1 cellular context compared by ENCODE assay signal in the genomic region with DNA sequence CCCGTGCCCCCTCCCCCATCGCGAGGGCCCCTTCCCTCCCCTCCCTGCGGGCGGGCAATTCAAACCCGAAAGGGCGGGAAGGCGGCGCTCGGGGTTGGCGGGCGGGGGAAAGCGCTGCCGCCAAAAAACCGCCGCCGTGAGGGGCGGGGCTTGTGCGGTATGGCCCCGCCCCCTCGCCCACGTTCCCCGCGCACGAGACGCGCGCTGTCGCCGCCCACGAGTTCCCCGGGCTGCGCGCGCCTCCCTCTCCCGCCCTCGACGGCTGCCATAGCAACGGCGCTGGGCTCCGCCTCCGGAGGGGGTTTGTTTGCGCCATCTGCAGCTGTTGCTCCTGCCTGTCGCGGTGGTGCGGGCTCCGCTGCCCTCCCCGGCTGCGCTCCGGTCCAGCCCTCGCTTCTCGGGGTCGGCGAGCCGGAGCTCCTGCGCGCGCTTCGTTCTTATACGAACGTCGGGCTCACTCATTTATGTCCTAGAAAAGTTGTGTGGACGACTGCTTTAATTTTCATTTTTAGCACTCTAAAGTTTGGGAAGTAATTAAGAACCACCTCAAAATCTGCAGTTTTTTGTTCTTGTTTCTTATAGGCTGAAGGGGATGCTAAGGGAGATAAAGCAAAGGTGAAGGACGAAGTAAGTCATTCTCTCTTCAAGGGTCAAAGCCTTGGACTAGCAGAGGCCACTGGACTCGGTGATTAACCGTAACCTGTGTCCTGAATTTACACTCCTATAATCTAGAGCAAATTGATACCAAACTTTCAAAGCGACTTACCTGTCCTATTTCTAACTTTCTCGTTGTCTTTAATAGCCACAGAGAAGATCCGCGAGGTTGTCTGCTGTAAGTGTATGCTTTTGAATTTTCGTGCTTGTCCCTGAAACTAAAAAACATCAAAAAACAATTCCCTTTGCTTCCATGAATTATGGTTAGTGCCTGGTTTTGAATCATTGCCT.
TF ChIP-seq lines count a peak whose summit lies in the region.

No MANE protein-coding gene starts in this region.

TF ChIP-seq in HepG2, 621 proteins besides CTCF, POLR2A, EP300 and RAD21 (continued from another document and continues in another):
- TF ChIP-seq ZNF101 (CRISPR knock-in tag; IDR thresholded peaks at IDR 0.05; ENCODE audit: borderline replicate concordance, low read depth) (no peak), SP4 (CRISPR knock-in tag; IDR thresholded peaks at IDR 0.05) (peak; percentile 81), XRCC5 (optimal IDR thresholded peaks at IDR 0.05; ENCODE audit: low read length) (peak; percentile 24), ZNF510 (CRISPR knock-in tag; IDR thresholded peaks at IDR 0.05; ENCODE audit: low read depth) (no peak), TBL1XR1 (IDR thresholded peaks at IDR 0.05; ENCODE audit: borderline replicate concordance, low read length, partially characterized antibody) (peak; percentile 37), ZBTB20 (CRISPR knock-in tag; IDR thresholded peaks at IDR 0.05; ENCODE audit: borderline replicate concordance, low read depth) (0 out of 2 replicates have a peak, but pooled peaks have one; percentile 49), SOX13 (IDR thresholded peaks at IDR 0.05) (no peak), SOX13 (CRISPR knock-in tag; conservative IDR thresholded peaks at IDR 0.05 in 1 of 2, IDR thresholded peaks at IDR 0.05 in 1 of 2) (peak in 1 of 2 experiments; percentile 38; a peak in 2 of 4 replicates), ZFP1 (CRISPR knock-in tag; IDR thresholded peaks at IDR 0.05) (0 out of 2 replicates have a peak, but pooled peaks have one; percentile 29), MYC (CRISPR knock-in tag; IDR thresholded peaks at IDR 0.05; ENCODE audit: borderline replicate concordance) (peak; percentile 65; the same call in 1 of the 2 replicates), YEATS2 (CRISPR knock-in tag; IDR thresholded peaks at IDR 0.05; ENCODE audit: borderline replicate concordance) (peak; percentile 41), MIXL1 (CRISPR knock-in tag; IDR thresholded peaks at IDR 0.05) (no peak), RFX3 (CRISPR knock-in tag; IDR thresholded peaks at IDR 0.05) (peak; percentile 92), PAWR (CRISPR knock-in tag; IDR thresholded peaks at IDR 0.05; ENCODE audit: borderline replicate concordance) (no peak), ZKSCAN5 (CRISPR knock-in tag; IDR thresholded peaks at IDR 0.05) (no peak), FOSL2 (CRISPR knock-in tag; IDR thresholded peaks at IDR 0.05) (no peak), ZBTB7B (CRISPR knock-in tag; IDR thresholded peaks at IDR 0.05) (0 out of 2 replicates have a peak, but pooled peaks have one; percentile 26), U2AF2 (IDR thresholded peaks at IDR 0.05; ENCODE audit: low read depth, low read length) (peak; percentile 96), KLF16 (CRISPR knock-in tag; IDR thresholded peaks at IDR 0.05) (peak in 1 of 2 experiments; percentile 43; a peak in 1 of 4 replicates), ZNF83 (CRISPR knock-in tag; IDR thresholded peaks at IDR 0.05; ENCODE audit: borderline replicate concordance) (no peak), MIER3 (CRISPR knock-in tag; IDR thresholded peaks at IDR 0.05; ENCODE audit: borderline replicate concordance) (0 out of 2 replicates have a peak, but pooled peaks have one; percentile 23), REPIN1 (CRISPR knock-in tag; IDR thresholded peaks at IDR 0.05; ENCODE audit: borderline replicate concordance, low read depth) (peak; percentile 49; the same call in 1 of the 2 replicates), ZNF878 (CRISPR knock-in tag; IDR thresholded peaks at IDR 0.05) (0 out of 2 replicates have a peak, but pooled peaks have one; percentile 34), NR2C2 (CRISPR knock-in tag; IDR thresholded peaks at IDR 0.05; ENCODE audit: borderline replicate concordance) (no peak), ZNF549 (CRISPR knock-in tag; IDR thresholded peaks at IDR 0.05) (no peak), ZNF451 (CRISPR knock-in tag; IDR thresholded peaks at IDR 0.05) (no peak), ZNF20 (CRISPR knock-in tag; IDR thresholded peaks at IDR 0.05) (no peak), RCOR2 (CRISPR knock-in tag; IDR thresholded peaks at IDR 0.05) (no peak), POLR2AphosphoS5 (IDR thresholded peaks at IDR 0.05; ENCODE audit: low read depth, low read length) (peak; percentile 24; the same call in 1 of the 2 replicates), FOXA3 (CRISPR knock-in tag; IDR thresholded peaks at IDR 0.05) (peak; percentile 51), DMAP1 (CRISPR knock-in tag; IDR thresholded peaks at IDR 0.05) (peak; percentile 41; the same call in 1 of the 2 replicates), SUZ12 (IDR thresholded peaks at IDR 0.05; ENCODE audit: low read depth, low read length) (no peak), CCDC6 (CRISPR knock-in tag; IDR thresholded peaks at IDR 0.05) (peak; percentile 78), KDM3A (CRISPR knock-in tag; IDR thresholded peaks at IDR 0.05; ENCODE audit: low read depth) (peak; percentile 35; the same call in 1 of the 2 replicates)
- TF ChIP-seq, protein P1, sequence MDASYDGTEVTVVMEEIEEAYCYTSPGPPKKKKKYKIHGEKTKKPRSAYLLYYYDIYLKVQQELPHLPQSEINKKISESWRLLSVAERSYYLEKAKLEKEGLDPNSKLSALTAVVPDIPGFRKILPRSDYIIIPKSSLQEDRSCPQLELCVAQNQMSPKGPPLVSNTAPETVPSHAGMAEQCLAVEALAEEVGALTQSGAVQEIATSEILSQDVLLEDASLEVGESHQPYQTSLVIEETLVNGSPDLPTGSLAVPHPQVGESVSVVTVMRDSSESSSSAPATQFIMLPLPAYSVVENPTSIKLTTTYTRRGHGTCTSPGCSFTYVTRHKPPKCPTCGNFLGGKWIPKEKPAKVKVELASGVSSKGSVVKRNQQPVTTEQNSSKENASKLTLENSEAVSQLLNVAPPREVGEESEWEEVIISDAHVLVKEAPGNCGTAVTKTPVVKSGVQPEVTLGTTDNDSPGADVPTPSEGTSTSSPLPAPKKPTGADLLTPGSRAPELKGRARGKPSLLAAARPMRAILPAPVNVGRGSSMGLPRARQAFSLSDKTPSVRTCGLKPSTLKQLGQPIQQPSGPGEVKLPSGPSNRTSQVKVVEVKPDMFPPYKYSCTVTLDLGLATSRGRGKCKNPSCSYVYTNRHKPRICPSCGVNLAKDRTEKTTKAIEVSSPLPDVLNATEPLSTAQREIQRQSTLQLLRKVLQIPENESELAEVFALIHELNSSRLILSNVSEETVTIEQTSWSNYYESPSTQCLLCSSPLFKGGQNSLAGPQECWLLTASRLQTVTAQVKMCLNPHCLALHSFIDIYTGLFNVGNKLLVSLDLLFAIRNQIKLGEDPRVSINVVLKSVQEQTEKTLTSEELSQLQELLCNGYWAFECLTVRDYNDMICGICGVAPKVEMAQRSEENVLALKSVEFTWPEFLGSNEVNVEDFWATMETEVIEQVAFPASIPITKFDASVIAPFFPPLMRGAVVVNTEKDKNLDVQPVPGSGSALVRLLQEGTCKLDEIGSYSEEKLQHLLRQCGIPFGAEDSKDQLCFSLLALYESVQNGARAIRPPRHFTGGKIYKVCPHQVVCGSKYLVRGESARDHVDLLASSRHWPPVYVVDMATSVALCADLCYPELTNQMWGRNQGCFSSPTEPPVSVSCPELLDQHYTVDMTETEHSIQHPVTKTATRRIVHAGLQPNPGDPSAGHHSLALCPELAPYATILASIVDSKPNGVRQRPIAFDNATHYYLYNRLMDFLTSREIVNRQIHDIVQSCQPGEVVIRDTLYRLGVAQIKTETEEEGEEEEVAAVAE (CRISPR knock-in tag; IDR thresholded peaks at IDR 0.05; ENCODE audit: borderline replicate concordance) = peak; percentile 17; the same call in 1 of the 2 replicates
- TF ChIP-seq, protein P2, sequence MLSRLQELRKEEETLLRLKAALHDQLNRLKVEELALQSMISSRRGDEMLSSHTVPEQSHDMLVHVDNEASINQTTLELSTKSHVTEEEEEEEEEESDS (CRISPR knock-in tag; IDR thresholded peaks at IDR 0.05; ENCODE audit: borderline replicate concordance) = peak; percentile 68; the same call in 1 of the 2 replicates
- TF ChIP-seq, protein P3, sequence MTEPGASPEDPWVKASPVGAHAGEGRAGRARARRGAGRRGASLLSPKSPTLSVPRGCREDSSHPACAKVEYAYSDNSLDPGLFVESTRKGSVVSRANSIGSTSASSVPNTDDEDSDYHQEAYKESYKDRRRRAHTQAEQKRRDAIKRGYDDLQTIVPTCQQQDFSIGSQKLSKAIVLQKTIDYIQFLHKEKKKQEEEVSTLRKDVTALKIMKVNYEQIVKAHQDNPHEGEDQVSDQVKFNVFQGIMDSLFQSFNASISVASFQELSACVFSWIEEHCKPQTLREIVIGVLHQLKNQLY (CRISPR knock-in tag; IDR thresholded peaks at IDR 0.05) = 0 out of 2 replicates have a peak, but pooled peaks have one; percentile 23
- TF ChIP-seq, protein P4, sequence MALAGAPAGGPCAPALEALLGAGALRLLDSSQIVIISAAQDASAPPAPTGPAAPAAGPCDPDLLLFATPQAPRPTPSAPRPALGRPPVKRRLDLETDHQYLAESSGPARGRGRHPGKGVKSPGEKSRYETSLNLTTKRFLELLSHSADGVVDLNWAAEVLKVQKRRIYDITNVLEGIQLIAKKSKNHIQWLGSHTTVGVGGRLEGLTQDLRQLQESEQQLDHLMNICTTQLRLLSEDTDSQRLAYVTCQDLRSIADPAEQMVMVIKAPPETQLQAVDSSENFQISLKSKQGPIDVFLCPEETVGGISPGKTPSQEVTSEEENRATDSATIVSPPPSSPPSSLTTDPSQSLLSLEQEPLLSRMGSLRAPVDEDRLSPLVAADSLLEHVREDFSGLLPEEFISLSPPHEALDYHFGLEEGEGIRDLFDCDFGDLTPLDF (CRISPR knock-in tag; IDR thresholded peaks at IDR 0.05) = peak; percentile 96
- TF ChIP-seq, protein P5, sequence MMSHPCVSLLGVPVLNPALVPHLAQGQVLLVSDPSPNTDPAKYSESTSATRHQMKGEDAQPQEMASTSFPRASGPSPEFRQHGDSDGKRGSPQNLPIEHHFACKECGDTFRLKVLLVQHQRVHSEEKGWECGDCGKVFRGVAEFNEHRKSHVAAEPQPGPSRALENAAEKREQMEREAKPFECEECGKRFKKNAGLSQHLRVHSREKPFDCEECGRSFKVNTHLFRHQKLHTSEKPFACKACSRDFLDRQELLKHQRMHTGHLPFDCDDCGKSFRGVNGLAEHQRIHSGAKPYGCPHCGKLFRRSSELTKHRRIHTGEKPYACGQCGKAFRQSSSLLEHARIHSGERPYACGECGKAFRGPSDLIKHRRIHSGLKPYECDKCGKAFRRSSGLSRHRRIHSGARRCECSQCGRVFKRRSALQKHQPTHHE (CRISPR knock-in tag; IDR thresholded peaks at IDR 0.05; ENCODE audit: borderline replicate concordance) = no peak
- TF ChIP-seq, protein P6, sequence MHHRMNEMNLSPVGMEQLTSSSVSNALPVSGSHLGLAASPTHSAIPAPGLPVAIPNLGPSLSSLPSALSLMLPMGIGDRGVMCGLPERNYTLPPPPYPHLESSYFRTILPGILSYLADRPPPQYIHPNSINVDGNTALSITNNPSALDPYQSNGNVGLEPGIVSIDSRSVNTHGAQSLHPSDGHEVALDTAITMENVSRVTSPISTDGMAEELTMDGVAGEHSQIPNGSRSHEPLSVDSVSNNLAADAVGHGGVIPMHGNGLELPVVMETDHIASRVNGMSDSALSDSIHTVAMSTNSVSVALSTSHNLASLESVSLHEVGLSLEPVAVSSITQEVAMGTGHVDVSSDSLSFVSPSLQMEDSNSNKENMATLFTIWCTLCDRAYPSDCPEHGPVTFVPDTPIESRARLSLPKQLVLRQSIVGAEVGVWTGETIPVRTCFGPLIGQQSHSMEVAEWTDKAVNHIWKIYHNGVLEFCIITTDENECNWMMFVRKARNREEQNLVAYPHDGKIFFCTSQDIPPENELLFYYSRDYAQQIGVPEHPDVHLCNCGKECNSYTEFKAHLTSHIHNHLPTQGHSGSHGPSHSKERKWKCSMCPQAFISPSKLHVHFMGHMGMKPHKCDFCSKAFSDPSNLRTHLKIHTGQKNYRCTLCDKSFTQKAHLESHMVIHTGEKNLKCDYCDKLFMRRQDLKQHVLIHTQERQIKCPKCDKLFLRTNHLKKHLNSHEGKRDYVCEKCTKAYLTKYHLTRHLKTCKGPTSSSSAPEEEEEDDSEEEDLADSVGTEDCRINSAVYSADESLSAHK (CRISPR knock-in tag; IDR thresholded peaks at IDR 0.05; ENCODE audit: borderline replicate concordance) = no peak
- TF ChIP-seq, protein P7, sequence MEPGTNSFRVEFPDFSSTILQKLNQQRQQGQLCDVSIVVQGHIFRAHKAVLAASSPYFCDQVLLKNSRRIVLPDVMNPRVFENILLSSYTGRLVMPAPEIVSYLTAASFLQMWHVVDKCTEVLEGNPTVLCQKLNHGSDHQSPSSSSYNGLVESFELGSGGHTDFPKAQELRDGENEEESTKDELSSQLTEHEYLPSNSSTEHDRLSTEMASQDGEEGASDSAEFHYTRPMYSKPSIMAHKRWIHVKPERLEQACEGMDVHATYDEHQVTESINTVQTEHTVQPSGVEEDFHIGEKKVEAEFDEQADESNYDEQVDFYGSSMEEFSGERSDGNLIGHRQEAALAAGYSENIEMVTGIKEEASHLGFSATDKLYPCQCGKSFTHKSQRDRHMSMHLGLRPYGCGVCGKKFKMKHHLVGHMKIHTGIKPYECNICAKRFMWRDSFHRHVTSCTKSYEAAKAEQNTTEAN (CRISPR knock-in tag; conservative IDR thresholded peaks at IDR 0.05) = no peak
- TF ChIP-seq, protein P8, sequence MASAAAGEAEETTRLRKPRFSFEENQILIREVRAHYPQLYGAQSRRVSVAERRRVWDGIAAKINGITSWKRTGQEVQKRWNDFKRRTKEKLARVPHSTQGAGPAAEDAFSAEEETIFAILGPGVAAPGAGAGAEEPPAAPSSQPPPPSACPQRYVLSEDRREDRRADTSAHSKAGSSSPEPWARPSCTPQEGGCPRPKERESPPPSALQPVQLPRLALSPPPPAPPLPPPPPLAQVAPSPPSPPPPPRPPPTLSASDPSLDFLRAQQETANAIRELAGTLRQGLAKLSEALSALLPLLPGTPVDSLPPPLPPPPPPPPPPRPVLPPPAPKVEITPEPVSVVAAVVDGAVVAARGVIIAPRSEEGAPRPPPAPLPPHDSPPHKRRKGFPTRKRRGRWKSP (CRISPR knock-in tag; IDR thresholded peaks at IDR 0.05) = peak; percentile 100
